In the genomic region with DNA sequence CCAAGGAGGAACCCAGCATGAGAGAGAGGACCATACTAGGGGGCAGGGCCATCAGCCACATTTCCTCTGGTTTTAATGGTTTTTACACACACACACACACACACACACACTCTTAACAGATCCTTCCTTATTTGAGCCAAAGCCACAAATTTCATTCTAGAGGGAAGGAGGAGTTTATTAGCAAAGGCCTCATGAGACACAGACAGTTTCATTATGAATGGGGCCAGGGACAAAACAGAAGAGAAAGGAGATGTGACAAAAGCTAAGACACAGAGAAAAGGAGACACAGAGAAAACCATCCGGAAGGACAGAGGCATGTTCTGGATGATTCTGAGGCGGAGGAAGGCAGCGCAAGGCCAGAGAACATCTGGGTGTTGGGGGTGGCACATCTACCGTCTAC, we compare ENCODE assay signal across 10 cellular contexts. TPM values are rescaled to one million over a fixed set of nuclear protein-coding genes. Genes with fewer than 3 reads are reported as not detected.
A peak's percentile ranks its signal among the peaks of the same experiment; 100 is the strongest.
DNase-seq lines count a peak whose midpoint lies in the region; ATAC-seq, FAIRE-seq and TF ChIP-seq lines count a peak whose summit lies in the region.
"Had no signal": no experiment of that assay in that cellular context is flagged by ENCODE, and none has a peak within 500 bp of the region (broad histone marks: within the 10 kb centered on the region; RNA-seq: fewer than 3 reads in every experiment).

No MANE protein-coding gene starts in this region.

- SMC1A ChIA-PET in GM12878 (lab: Charles Lee; ENCODE audit: uncharacterized antibody, unreplicated experiment) = interaction anchor here (0.6 to 3.5 kb wide), 13 partner anchors 13 to 173 kb away, joined by 3 to 18 read pairs (median 4); no protein-coding TSS in a partner anchor

- no peak overlapping the region for H2AFZ ChIP-seq in GM12878 (ENCODE audit: control insufficient read depth, low read depth, low read length)
- H2AFZ ChIP-seq: neural progenitor cell had no signal

- H3K9me3 ChIP-seq in GM12878 (replicated peaks; ENCODE audit: control insufficient read depth, insufficient read depth, low read length) (no peaks in the 10 kb centered on the region), transverse colon (no peaks in the 10 kb centered on the region)

- 1% methylated on average over 4 of the region's 4 CpGs for WGBS in GM12878 (ENCODE audit: insufficient coverage, insufficient replicate concordance, low lambda C conversion rate, missing lambda C conversion rate)
- WGBS in transverse colon (ENCODE audit: low coverage in 1 of 2), 2 donors = 60 to 72% methylated on average over 1 to 4 of the region's 4 CpGs

- H3K27ac Mint-ChIP-seq in activated T-cell treated with anti-CD3 and anti-CD28 coated beads, Interleukin-2, amount 50 U/mL, for 72 hours = no peak overlapping the region
- H3K27ac Mint-ChIP-seq: neural progenitor cell had no signal

- H3K4me2 ChIP-seq in GM12878 (ENCODE audit: control insufficient read depth, insufficient read depth) = peak overlapping the region; percentile 72
- H3K4me2 ChIP-seq: neural progenitor cell had no signal

- H3K9me3 Mint-ChIP-seq in activated T-cell treated with anti-CD3 and anti-CD28 coated beads, Interleukin-2, amount 50 U/mL, for 72 hours = no peaks in the 10 kb centered on the region
- H3K9me3 Mint-ChIP-seq: neural progenitor cell had no signal

- peak; percentile 95 for FAIRE-seq in GM12878 (lab: Jason Lieb, UNC)

- H3K27me3 Mint-ChIP-seq in activated T-cell treated with anti-CD3 and anti-CD28 coated beads, Interleukin-2, amount 50 U/mL, for 72 hours (ENCODE audit: low read depth) = no peaks in the 10 kb centered on the region

- in situ Hi-C loops in GM12878 (cut with MboI) = no loop called here
- in situ Hi-C loops in transverse colon (cut with MboI; ENCODE audit: low pct_ligation_motif_present in 1 of 4, low pct_unique_long_range_greater_than_20kb in 1 of 4, low sequenced_read_pairs in 3 of 4) = loop anchor here in 1 of 4 donors (10.0 kb wide), 1 partner anchor 146 kb away; no protein-coding TSS in a partner anchor

- TF ChIP-seq EP300 in GM12878 (IDR thresholded peaks at IDR 0.05; ENCODE audit: borderline replicate concordance in 1 of 2, control insufficient read depth in 1 of 2, low read depth in 2 of 2, low read length in 2 of 2) (peak; percentile 89 to 93), transverse colon (IDR thresholded peaks at IDR 0.05; ENCODE audit: low read depth) (no peak)

- RAD21 ChIA-PET in GM12878 (lab: Charles Lee; ENCODE audit: unreplicated experiment) = interaction anchor here (0.7 to 2.5 kb wide), 13 partner anchors 22 to 144 kb away, joined by 3 to 13 read pairs (median 5); partner anchors contain the start of gene PACSIN2

- H3K4me1 Mint-ChIP-seq in activated T-cell treated with anti-CD3 and anti-CD28 coated beads, Interleukin-2, amount 50 U/mL, for 72 hours (ENCODE audit: low read depth) = peaks cover 13% of the 10 kb centered on the region
- H3K4me1 Mint-ChIP-seq: neural progenitor cell had no signal

- CTCF ChIA-PET in GM12878 (lab: Yijun Ruan, JAX) = interaction anchor here (0.9 to 2.4 kb wide), 6 partner anchors 12 to 76 kb away, joined by 3 to 9 read pairs (median 6); no protein-coding TSS in a partner anchor

- H3K79me2 ChIP-seq in GM12878 (ENCODE audit: control insufficient read depth, insufficient read depth, low read length) = peaks cover 27% of the 10 kb centered on the region

- peak overlapping the region; percentile 19 to 48 for H3K4me3 Mint-ChIP-seq in activated T-cell treated with anti-CD3 and anti-CD28 coated beads, Interleukin-2, amount 50 U/mL, for 72 hours
- H3K4me3 Mint-ChIP-seq: neural progenitor cell had no signal

- H3K27ac ChIP-seq in GM12878 (ENCODE audit: control insufficient read depth, insufficient read depth) (peak overlapping the region; percentile 84), transverse colon (peak overlapping the region in 3 of 4 donors; percentile 34 to 73 (median 42))
- H3K27ac ChIP-seq: neural progenitor cell had no signal

- peak; percentile 24 to 42 for ATAC-seq in activated T-cell treated with anti-CD3 and anti-CD28 coated beads, Interleukin-2, amount 50 U/mL, for 72 hours (replicated peaks in 1 of 2)
- peak; percentile 59 for ATAC-seq in HG03159 (IDR thresholded peaks at IDR 0.05; ENCODE audit: unreplicated experiment)
- peak; percentile 90 for ATAC-seq in GM12878
- ATAC-seq in GM19452 (IDR thresholded peaks at IDR 0.05; ENCODE audit: unreplicated experiment) = no peak

- DNase-seq in activated T-cell treated with anti-CD3 and anti-CD28 coated beads, Interleukin-2, amount 50 U/mL, for 72 hours = no peak
- DNase-seq in activated T-cell treated with anti-CD3 and anti-CD28 coated beads for 4 hours (no peak), GM12878 (ENCODE audit: low read depth, low spot score) (peak; percentile 97), transverse colon (no peak), NCI-H128 (lab: John Stamatoyannopoulos, UW; ENCODE audit: unreplicated experiment) (no peak), NCI-H82 treated with DMSO at 0.1 percent for 48 hours (lab: John Stamatoyannopoulos, UW; ENCODE audit: unreplicated experiment) (no peak)
- DNase-seq: ACHN had no signal

- no peaks in the 10 kb centered on the region for H4K20me1 ChIP-seq in GM12878 (ENCODE audit: control insufficient read depth, insufficient read depth)

- peaks cover 22 to 29% of the 10 kb centered on the region in 2 experiments for H3K36me3 ChIP-seq in GM12878 (ENCODE audit: control insufficient read depth in 2 of 2, insufficient read depth in 2 of 2, low read length in 1 of 2)
- peaks cover 0 to 16% (median under 1%) of the 10 kb centered on the region in 4 donors for H3K36me3 ChIP-seq in transverse colon
- H3K36me3 ChIP-seq: neural progenitor cell had no signal

- intact Hi-C loops in GM12878 (cut with micrococcal nuclease; ENCODE audit: unreplicated experiment) (loop anchor here (2.0 kb wide), 1 partner anchor 44 kb away; no protein-coding TSS in a partner anchor), transverse colon (cut with DNase I; ENCODE audit: low total_unique reads) (no loop called here)

- no peak for TF ChIP-seq CTCF in GM12878 (IDR thresholded peaks at IDR 0.05 in 2 of 3, conservative IDR thresholded peaks at IDR 0.05 in 1 of 3; ENCODE audit: control insufficient read depth in 2 of 3, extremely low read depth in 1 of 3, insufficient read depth in 1 of 3, low read depth in 3 of 3, low read length in 3 of 3)
- TF ChIP-seq CTCF in transverse colon (IDR thresholded peaks at IDR 0.05) = no peak

- peak overlapping the region; percentile 50 for H3K9ac ChIP-seq in GM12878 (ENCODE audit: control insufficient read depth, insufficient read depth, low read length)
- H3K9ac ChIP-seq: neural progenitor cell had no signal

- H3K27me3 ChIP-seq in GM12878 (replicated peaks in 1 of 2; ENCODE audit: control insufficient read depth in 2 of 2, insufficient read depth in 2 of 2, low read length in 1 of 2) = no peaks in the 10 kb centered on the region
- no peaks in the 10 kb centered on the region for H3K27me3 ChIP-seq in transverse colon
- H3K27me3 ChIP-seq: neural progenitor cell had no signal

- H3K4me1 ChIP-seq in GM12878 (ENCODE audit: control insufficient read depth, insufficient read depth, low read length) = peaks cover 58% of the 10 kb centered on the region
- H3K4me1 ChIP-seq in transverse colon = peaks cover 6 to 51% (median 12%) of the 10 kb centered on the region in 4 donors
- H3K4me1 ChIP-seq: neural progenitor cell had no signal

- TF ChIP-seq POLR2A in GM12878 (IDR thresholded peaks at IDR 0.05; ENCODE audit: low read depth, low read length) (peak; percentile 52), transverse colon (IDR thresholded peaks at IDR 0.05) (no peak)

- POLR2A ChIA-PET in GM12878 (lab: Charles Lee) = interaction anchor here (0.6 to 2.2 kb wide), 8 partner anchors 30 to 119 kb away, joined by 3 to 10 read pairs (median 4); no protein-coding TSS in a partner anchor

- BruUV-seq in GM12878 (replicated peaks; lab: Mats Ljungman, UMichigan) = no TSS peak

- no peak for TF ChIP-seq RAD21 in GM12878 (IDR thresholded peaks at IDR 0.05; ENCODE audit: insufficient read depth, low read depth, low read length)

- H3K36me3 Mint-ChIP-seq in activated T-cell treated with anti-CD3 and anti-CD28 coated beads, Interleukin-2, amount 50 U/mL, for 72 hours (ENCODE audit: insufficient read depth in 2 of 2) = peaks cover 2% of the 10 kb centered on the region in 2 donors

- peak overlapping the region; percentile 19; the same call in 1 of the 2 replicates for H3K4me3 ChIP-seq in GM12878
- H3K4me3 ChIP-seq in transverse colon = no peak overlapping the region
- H3K4me3 ChIP-seq: neural progenitor cell had no signal

TF ChIP-seq in GM12878, 131 proteins besides CTCF, POLR2A, EP300 and RAD21 (continues in another document):
- peak; percentile 58 for TF ChIP-seq BCL3 (IDR thresholded peaks at IDR 0.05; ENCODE audit: borderline replicate concordance, insufficient read depth, low read depth, low read length, poor library complexity, severe bottlenecking)

RNA-seq across cellular contexts. Expression of gene ARFGAP3, which starts 32.2 kb away (rescaled TPM):
- total RNA-seq in activated T-cell treated with anti-CD3 and anti-CD28 coated beads, Interleukin-2, amount 50 U/mL, for 72 hours = 10 to 100 TPM; 38.0 to 46.3 TPM
- 26.0 and 27.5 TPM in 2 replicates for total RNA-seq in GM12878 (2013; cell fraction: nucleolus; rRNA removed)
- total RNA-seq in GM12878 (2014; rRNA removed) = 29.7 and 32.8 TPM in 2 replicates
- 40.9 and 41.2 TPM in 2 replicates for total RNA-seq in GM12878 (2014; rRNA removed; fragmentation: Illumina TruSeq; extraction: Trizol)
- total RNA-seq in GM12878 (2021) = 30.6 and 31.3 TPM in 2 replicates
- 24.6 TPM for polyA plus RNA-seq in GM12878 (2011; ENCODE audit: low read depth)
- polyA plus RNA-seq in GM12878 (2011; rRNA removed) = 37.0 and 38.5 TPM in 2 replicates
- polyA plus RNA-seq in GM12878 (2011; cell fraction: cytosol; rRNA removed) = 24.0 and 24.7 TPM in 2 replicates
- 23.9 and 27.9 TPM in 2 replicates for polyA plus RNA-seq in GM12878 (2011; cell fraction: nucleus; rRNA removed)
- 37.6 and 38.4 TPM in 2 replicates for polyA plus RNA-seq in GM12878 (2012)
- polyA plus RNA-seq in GM12878 (2014; fragmentation: Illumina TruSeq; extraction: Trizol) = 39.9 and 40.8 TPM in 2 replicates
- polyA plus RNA-seq in GM12878 (2014; fragmentation: Nextera tagmentation; extraction: Ambion mirVana) = 10 to 100 TPM; 39.1 to 42.0 TPM
- polyA plus RNA-seq in GM12878 (2014; rRNA removed) = 29.8 and 34.5 TPM in 2 replicates
- 10 to 100 TPM; 43.6 to 50.8 TPM for polyA plus RNA-seq in GM12878 (2016; fragmentation: Nextera tagmentation; extraction: Ambion mirVana)
- polyA minus RNA-seq in GM12878 (2011; rRNA and poly(A)+ RNA removed) = 31.3 and 32.5 TPM in 2 replicates
- polyA minus RNA-seq in GM12878 (2011; cell fraction: cytosol; rRNA and poly(A)+ RNA removed) = 8.3 and 15.9 TPM in 2 replicates
- 11.7 and 21.0 TPM in 2 replicates for polyA minus RNA-seq in GM12878 (2011; cell fraction: nucleus; rRNA and poly(A)+ RNA removed)
- 10 to 100 TPM; 24.3 to 43.5 (median 33.3) TPM for total RNA-seq in transverse colon
